ENCODE assay signal across 8 cellular contexts in genomic region chr10:51389415-51390342, GRCh38.
DNase-seq lines count a peak whose midpoint lies in the region; ATAC-seq and TF ChIP-seq lines count a peak whose summit lies in the region.

No MANE protein-coding gene starts in this region.

- ATAC-seq in HG02763 (IDR thresholded peaks at IDR 0.05; ENCODE audit: unreplicated experiment), result peak; percentile 86

- in situ Hi-C loops in GM13977 (cut with MboI; ENCODE audit: low pct_unique_long_range_greater_than_20kb, low sequenced_read_pairs, unreplicated experiment), result loop anchor here (25.0 kb wide), 1 partner anchor 823 kb away; no protein-coding TSS in a partner anchor

- TF ChIP-seq CTCF in GM13977 (IDR thresholded peaks at IDR 0.05; ENCODE audit: extremely low read depth, insufficient read depth, missing control alignments), result peak; percentile 87

- DNase-seq in AG08396 (ENCODE audit: low spot score), result peak; percentile 88
- peak; percentile 60 for DNase-seq in GM13977 (ENCODE audit: low spot score)
- DNase-seq in NCI-H1694 treated with DMSO at 0.1 percent for 48 hours (lab: John Stamatoyannopoulos, UW), result peak; percentile 2
- peak; percentile 26 for DNase-seq in activated CD8-positive, alpha-beta memory T cell treated with anti-CD3 and anti-CD28 coated beads, Interleukin-2, amount 50 U/mL, for 4 hours
- peak; percentile 28 for DNase-seq in foreskin melanocyte
- peak; percentile 54 for DNase-seq in pons (ENCODE audit: low spot score)
- DNase-seq in NCI-H128 (lab: John Stamatoyannopoulos, UW; ENCODE audit: unreplicated experiment), result no peak
